In the genomic region with DNA sequence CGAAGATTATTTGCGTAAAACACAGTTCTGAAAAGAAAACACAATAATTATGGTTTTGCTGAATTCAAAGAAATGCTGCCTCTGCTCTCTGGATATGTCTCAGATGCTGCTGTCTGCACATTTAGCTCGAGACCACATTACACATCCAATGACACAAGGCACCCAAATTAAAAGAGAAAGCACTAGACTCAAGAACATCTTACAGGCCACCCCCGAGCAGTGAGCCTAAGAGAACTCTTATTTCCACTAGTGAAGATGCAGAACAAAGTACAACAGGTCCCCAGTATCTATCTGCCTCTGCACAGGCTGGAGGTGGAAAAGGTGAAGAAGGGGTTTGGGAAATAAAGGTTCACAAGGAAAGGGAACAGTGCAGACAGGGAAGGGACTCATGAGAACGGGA, we compare ENCODE assay signal across 1 cellular context.
TF ChIP-seq lines count a peak whose summit lies in the region.

No MANE protein-coding gene starts in this region.

TF ChIP-seq in HepG2, 621 proteins besides CTCF, POLR2A, EP300 and RAD21:
- TF ChIP-seq TOE1 (CRISPR knock-in tag; IDR thresholded peaks at IDR 0.05) (no peak), RBM22 (optimal IDR thresholded peaks at IDR 0.05; ENCODE audit: low read length) (peak; percentile 31)
